Comparison of ENCODE assay signal across 10 cellular contexts in the genomic region with DNA sequence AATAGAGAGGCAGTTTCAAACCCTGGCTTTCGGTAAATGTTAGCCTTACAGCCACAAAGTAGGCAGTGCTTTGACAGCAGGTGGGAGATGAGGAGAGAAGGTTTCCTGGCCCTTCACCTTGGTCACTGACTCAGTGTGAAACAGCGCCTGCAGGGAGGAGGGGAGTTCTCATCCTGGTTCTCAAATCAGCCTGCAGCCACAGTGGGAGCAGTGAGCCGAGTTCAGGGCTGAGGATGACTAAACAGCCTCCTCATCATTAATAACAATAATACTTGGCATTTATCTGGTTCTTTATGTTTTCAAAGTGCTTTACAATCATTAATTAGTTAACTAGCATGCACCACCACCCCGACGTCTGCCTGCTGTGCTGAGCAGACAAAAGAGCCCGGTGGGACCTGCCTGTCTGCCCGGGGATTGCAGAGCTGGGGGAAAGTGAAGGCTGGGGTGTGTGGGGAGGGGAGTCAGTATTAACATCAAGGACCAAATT. TPM values are rescaled to one million over a fixed set of nuclear protein-coding genes. Genes with fewer than 3 reads are reported as not detected.
DNase-seq lines count a peak whose midpoint lies in the region; ATAC-seq and TF ChIP-seq lines count a peak whose summit lies in the region.
"Had no signal": no experiment of that assay in that cellular context is flagged by ENCODE, and none has a peak within 500 bp of the region (broad histone marks: within the 10 kb centered on the region; RNA-seq: fewer than 3 reads in every experiment).

No MANE protein-coding gene starts in this region.

- no peaks in the 10 kb centered on the region for H3K27me3 Mint-ChIP-seq in CD8-positive, alpha-beta T cell (ENCODE audit: low read depth)

- H2AFZ ChIP-seq in OCI-LY3 (ENCODE audit: low read depth, low read length): 0 out of 2 replicates have a peak overlapping the region, but pooled peaks have one; percentile 20

- intact Hi-C loops in CD8-positive, alpha-beta T cell (cut with DNase I, micrococcal nuclease): loop anchor here in 1 of 2 experiments (10.0 kb wide), 1 partner anchor 49 kb away; no protein-coding TSS in a partner anchor

- H3K27ac ChIP-seq in OCI-LY3 (ENCODE audit: low read length): no peak overlapping the region; the same call in 1 of the 2 replicates
- H3K27ac ChIP-seq in SJCRH30: no peak overlapping the region
- H3K27ac ChIP-seq in CD8-positive, alpha-beta T cell (ENCODE audit: low read depth, low read length): no peak overlapping the region

- H3K9me3 ChIP-seq in OCI-LY3 (ENCODE audit: insufficient read depth, low read length) (no peaks in the 10 kb centered on the region), SJCRH30 (replicated peaks) (no peaks in the 10 kb centered on the region)
- no peaks in the 10 kb centered on the region for H3K9me3 ChIP-seq in CD8-positive, alpha-beta T cell (ENCODE audit: low read length)

- no peak overlapping the region for H3K27ac Mint-ChIP-seq in CD8-positive, alpha-beta T cell
- H3K27ac Mint-ChIP-seq: progenitor cell of endocrine pancreas had no signal

- peaks cover 46% of the 10 kb centered on the region for H3K4me1 Mint-ChIP-seq in CD8-positive, alpha-beta T cell (ENCODE audit: low read depth)

- H3K27me3 ChIP-seq in H7 (ENCODE audit: control insufficient read depth, insufficient read depth, low read length) (no peaks in the 10 kb centered on the region), OCI-LY3 (ENCODE audit: low read depth, low read length) (no peaks in the 10 kb centered on the region), SJCRH30 (no peaks in the 10 kb centered on the region)
- no peaks in the 10 kb centered on the region for H3K27me3 ChIP-seq in CD8-positive, alpha-beta T cell (ENCODE audit: insufficient read depth, low read length)

- no peak for ATAC-seq in CD8-positive, alpha-beta T cell

- CTCF ChIA-PET in CD8-positive, alpha-beta T cell (lab: Charles Lee): interaction anchor here (0.8 kb wide), 1 partner anchor 77 kb away, joined by 3 read pairs; no protein-coding TSS in a partner anchor

- peaks cover 64% of the 10 kb centered on the region for H3K4me1 ChIP-seq in OCI-LY3 (ENCODE audit: low read length)
- no peaks in the 10 kb centered on the region for H3K4me1 ChIP-seq in SJCRH30
- H3K4me1 ChIP-seq in CD8-positive, alpha-beta T cell (ENCODE audit: insufficient read depth, low read length): peaks cover 28% of the 10 kb centered on the region

- POLR2A ChIA-PET in CD8-positive, alpha-beta T cell (lab: Charles Lee): no interaction called here

- H3K4me3 Mint-ChIP-seq in CD8-positive, alpha-beta T cell: no peak overlapping the region

- no peaks in the 10 kb centered on the region for H3K9me3 Mint-ChIP-seq in CD8-positive, alpha-beta T cell

- H3K36me3 ChIP-seq in H7 (replicated peaks; ENCODE audit: control insufficient read depth, insufficient read depth, low read length) (no peaks in the 10 kb centered on the region), OCI-LY3 (replicated peaks; ENCODE audit: low read depth, low read length) (no peaks in the 10 kb centered on the region), SJCRH30 (no peaks in the 10 kb centered on the region)
- H3K36me3 ChIP-seq in CD8-positive, alpha-beta T cell (ENCODE audit: insufficient read depth, low read length): no peaks in the 10 kb centered on the region

- no peaks in the 10 kb centered on the region for H4K20me1 ChIP-seq in OCI-LY3 (ENCODE audit: insufficient read depth, low read length)

- DNase-seq in activated CD4-positive, alpha-beta T cell treated with anti-CD3 and anti-CD28 coated beads for 48 hours: peak; percentile 44
- no peak for DNase-seq in activated CD4-positive, alpha-beta T cell treated with anti-CD3 and anti-CD28 coated beads for 4 hours
- DNase-seq in H7: peak; percentile 41
- DNase-seq in kidney glomerular epithelial cell (lab: John Stamatoyannopoulos, UW): peak; percentile 79
- no peak for DNase-seq in SJCRH30
- DNase-seq in NCI-H748 treated with DMSO at 0.1 percent for 48 hours (lab: John Stamatoyannopoulos, UW): no peak
- DNase-seq in CD8-positive, alpha-beta T cell: no peak
- DNase-seq: KBM-7 had no signal

- H3K79me2 ChIP-seq in OCI-LY3 (ENCODE audit: low read length): no peaks in the 10 kb centered on the region

- H3K36me3 Mint-ChIP-seq in CD8-positive, alpha-beta T cell: no peaks in the 10 kb centered on the region

- peak overlapping the region; percentile 35 for H3K9ac ChIP-seq in OCI-LY3 (ENCODE audit: low read length)

- H3K4me3 ChIP-seq in H7 (ENCODE audit: insufficient read depth, low read depth, low read length) (no peak overlapping the region), OCI-LY3 (ENCODE audit: low read length) (peak overlapping the region; percentile 57), SJCRH30 (no peak overlapping the region)
- no peak overlapping the region for H3K4me3 ChIP-seq in CD8-positive, alpha-beta T cell (ENCODE audit: low read depth, low read length)

- TF ChIP-seq CTCF in OCI-LY3 (IDR thresholded peaks at IDR 0.05; ENCODE audit: low read depth, low read length): no peak
- no peak for TF ChIP-seq CTCF in CD8-positive, alpha-beta T cell (IDR thresholded peaks at IDR 0.05)

- peak overlapping the region; percentile 82 for H3K4me2 ChIP-seq in OCI-LY3 (ENCODE audit: low read length)

RNA-seq across cellular contexts. Expression of gene PRDM1, which starts 59.6 kb away (rescaled TPM):
- total RNA-seq in H7 (2014; rRNA removed; shearing (Covaris generic)): 1.7 and 2.4 TPM in 2 replicates
- not detected in 2 replicates for total RNA-seq in SJCRH30 (2014; rRNA removed; shearing (Covaris generic))
- 10 to 100 TPM; 35.5 to 38.4 TPM for total RNA-seq in CD8-positive, alpha-beta T cell

Comparison
In these comparisons a context has a peak if more than half of its experiments do, and no peak if none do; other contexts are left out.
1. DNase-seq: peak in activated CD4-positive, alpha-beta T cell treated with anti-CD3 and anti-CD28 coated beads for 48 hours (single experiment), H7 (single experiment) and kidney glomerular epithelial cell (single experiment); none in activated CD4-positive, alpha-beta T cell treated with anti-CD3 and anti-CD28 coated beads for 4 hours (0 of 2), SJCRH30 (0 of 2), NCI-H748 treated with DMSO at 0.1 percent for 48 hours (single experiment) and CD8-positive, alpha-beta T cell (0 of 7).
2. RNA of gene PRDM1, which starts 59.6 kb away (total RNA-seq): 35.5 to 38.4 TPM in CD8-positive, alpha-beta T cell; 1.7 to 2.4 TPM in H7 and not detected in SJCRH30; every median in the first group is over 10 times any median in the second.